Comparison of ENCODE assay signal across 20 cellular contexts in genomic region chr7:80736371-80736770, GRCh38.
"Had no signal": no experiment of that assay in that cellular context is flagged by ENCODE, and none has a peak within 500 bp of the region (broad histone marks: within the 10 kb centered on the region; RNA-seq: fewer than 3 reads in every experiment).

No MANE protein-coding gene starts in this region.

- FAIRE-seq: endothelial cell of umbilical vein, frontal cortex, small intestine had no signal

- H3K4me3 ChIP-seq: lung, prostate gland had no signal

- ATAC-seq: activated CD8-positive, alpha-beta T cell treated with anti-CD3 and anti-CD28 coated beads for 36 hours; left cardiac atrium; right cardiac atrium; stimulated activated naive CD8-positive, alpha-beta T cell treated with anti-CD3 and anti-CD28 coated beads, Interleukin-15, Interleukin-2, amounts not matched to agents 100 U/mL and 50 U/mL, for 24 hours; WTC11 had no signal

- DNase-seq: activated CD4-positive, alpha-beta T cell treated with anti-CD3 and anti-CD28 coated beads for 4 hours; activated CD8-positive, alpha-beta T cell treated with anti-CD3 and anti-CD28 coated beads for 36 hours; activated effector memory CD4-positive, alpha-beta T cell treated with anti-CD3 and anti-CD28 coated beads, Interleukin-2, amount 50 U/mL, for 16 hours; activated T-cell treated with anti-CD3 and anti-CD28 coated beads, Interleukin-2, amount 50 U/mL, for 48 hours; amniotic stem cell; cortex of kidney; effector CD4-positive, alpha-beta T cell; head of caudate nucleus; left cardiac atrium; midbrain; right cardiac atrium; small intestine; stimulated activated CD4-positive, alpha-beta T cell treated with anti-CD3 and anti-CD28 coated beads, Interleukin-4, amount 100 ng/mL, for 4 hours; stimulated activated naive CD8-positive, alpha-beta T cell treated with anti-CD3 and anti-CD28 coated beads, Interleukin-15, Interleukin-2, amounts not matched to agents 100 U/mL and 50 U/mL, for 24 hours; trophoblast cell had no signal

- H3K27ac ChIP-seq: prostate gland had no signal

- H3K36me3 ChIP-seq: prostate gland had no signal
